Comparison of ENCODE assay signal across 19 cellular contexts in genomic region chr9:133256057-133256461, GRCh38. TPM values are rescaled to one million over a fixed set of nuclear protein-coding genes. Genes with fewer than 3 reads are reported as not detected.
DNase-seq lines count a peak whose midpoint lies in the region; ATAC-seq and TF ChIP-seq lines count a peak whose summit lies in the region.
"Had no signal": no experiment of that assay in that cellular context is flagged by ENCODE, and none has a peak within 500 bp of the region (broad histone marks: within the 10 kb centered on the region; RNA-seq: fewer than 3 reads in every experiment).

No MANE protein-coding gene starts in this region.

- no peaks in the 10 kb centered on the region for H3K4me1 ChIP-seq in RWPE2 (ENCODE audit: insufficient read depth, poor library complexity, severe bottlenecking)
- peaks cover 0 to 10% of the 10 kb centered on the region in 2 donors for H3K4me1 ChIP-seq in neuronal stem cell (ENCODE audit: control insufficient read depth in 2 of 2, insufficient read depth in 1 of 2, low read depth in 1 of 2, low read length in 2 of 2)
- peaks cover 9% of the 10 kb centered on the region for H3K4me1 ChIP-seq in vagina
- H3K4me1 ChIP-seq in esophagus squamous epithelium = peaks cover 0 to 42% (median 34%) of the 10 kb centered on the region in 3 donors
- H3K4me1 ChIP-seq: BE2C had no signal

- H2AK5ac ChIP-seq in neuronal stem cell (ENCODE audit: low read depth, low read length) = peak overlapping the region; percentile 87

- H2BK120ac ChIP-seq in neuronal stem cell (ENCODE audit: low read depth, low read length) = no peak overlapping the region

- no peak overlapping the region for H2AFZ ChIP-seq in neuronal stem cell (ENCODE audit: low read length)

- no peaks in the 10 kb centered on the region for H3K27me3 ChIP-seq in RWPE2 (ENCODE audit: insufficient read depth, poor library complexity, severe bottlenecking)
- H3K27me3 ChIP-seq in neuronal stem cell (ENCODE audit: control insufficient read depth in 3 of 3, insufficient read depth in 3 of 3, low read depth in 1 of 3, low read length in 3 of 3) = peaks cover 0 to 29% (median 2%) of the 10 kb centered on the region in 3 experiments
- no peaks in the 10 kb centered on the region for H3K27me3 ChIP-seq in vagina
- H3K27me3 ChIP-seq in esophagus squamous epithelium = no peaks in the 10 kb centered on the region
- H3K27me3 ChIP-seq: BE2C had no signal

- H3K27ac ChIP-seq in RWPE2 (ENCODE audit: poor library complexity, severe bottlenecking) = no peak overlapping the region
- H3K27ac ChIP-seq in neuronal stem cell (replicated peaks; ENCODE audit: low read length) = no peak overlapping the region
- H3K27ac ChIP-seq in vagina = no peak overlapping the region
- H3K27ac ChIP-seq in esophagus squamous epithelium = peak overlapping the region in 1 of 4 donors; percentile 79
- H3K27ac ChIP-seq: HL-60 had no signal

- H3K14ac ChIP-seq in neuronal stem cell (ENCODE audit: low read length) = peak overlapping the region; percentile 71

- H3K23ac ChIP-seq in neuronal stem cell (ENCODE audit: low read depth, low read length, poor library complexity) = peak overlapping the region; percentile 93

- H3K4ac ChIP-seq in neuronal stem cell (ENCODE audit: low read length) = no peak overlapping the region

- TF ChIP-seq CTCF in RWPE2 (IDR thresholded peaks at IDR 0.05; ENCODE audit: poor library complexity, severe bottlenecking) (no peak), vagina (IDR thresholded peaks at IDR 0.05) (no peak), esophagus squamous epithelium (IDR thresholded peaks at IDR 0.05) (no peak)

- H3K9me3 ChIP-seq in RWPE2 (ENCODE audit: severe bottlenecking) = no peaks in the 10 kb centered on the region
- no peaks in the 10 kb centered on the region for H3K9me3 ChIP-seq in neuronal stem cell (replicated peaks in 1 of 2; ENCODE audit: control insufficient read depth in 2 of 2, insufficient read depth in 1 of 2, low read depth in 1 of 2, low read length in 2 of 2)
- no peaks in the 10 kb centered on the region for H3K9me3 ChIP-seq in vagina
- no peaks in the 10 kb centered on the region for H3K9me3 ChIP-seq in esophagus squamous epithelium
- H3K9me3 ChIP-seq: BE2C had no signal

- no peak overlapping the region for H2BK15ac ChIP-seq in neuronal stem cell (ENCODE audit: low read length)

- no peak overlapping the region for H3K18ac ChIP-seq in neuronal stem cell (ENCODE audit: low read length)

- H2BK5ac ChIP-seq in neuronal stem cell (ENCODE audit: low read length) = no peak overlapping the region

- H3K36me3 ChIP-seq in RWPE2 (ENCODE audit: low read depth) (no peaks in the 10 kb centered on the region), neuronal stem cell (replicated peaks in 1 of 2; ENCODE audit: control insufficient read depth in 2 of 2, insufficient read depth in 2 of 2, low read length in 2 of 2) (no peaks in the 10 kb centered on the region), vagina (no peaks in the 10 kb centered on the region), esophagus squamous epithelium (peaks cover 0 to 31% (median 0%) of the 10 kb centered on the region in 3 donors)
- H3K36me3 ChIP-seq: BE2C had no signal

- H3K9ac ChIP-seq in neuronal stem cell (ENCODE audit: low read depth, low read length, poor library complexity) = peak overlapping the region; percentile 40

- peaks cover 2% of the 10 kb centered on the region for H3K79me1 ChIP-seq in neuronal stem cell (ENCODE audit: low read depth, low read length)

- no peak overlapping the region for H3K4me3 ChIP-seq in RWPE2 (ENCODE audit: severe bottlenecking)
- no peak overlapping the region for H3K4me3 ChIP-seq in neuronal stem cell (ENCODE audit: low read length in 2 of 2)
- H3K4me3 ChIP-seq in vagina = no peak overlapping the region
- no peak overlapping the region for H3K4me3 ChIP-seq in esophagus squamous epithelium

- peak overlapping the region; percentile 70 for H4K91ac ChIP-seq in neuronal stem cell (ENCODE audit: low read depth, low read length, poor library complexity)

- no peak for TF ChIP-seq POLR2A in vagina (IDR thresholded peaks at IDR 0.05)
- TF ChIP-seq POLR2A in esophagus squamous epithelium (IDR thresholded peaks at IDR 0.05) = no peak

- intact Hi-C loops in vagina (cut with DNase I) (no loop called here), esophagus squamous epithelium (cut with DNase I) (no loop called here)

- ATAC-seq in RWPE2 (ENCODE audit: low read depth) = no peak
- ATAC-seq: HCT116 had no signal

- WGBS in neuronal stem cell (ENCODE audit: extremely low coverage in 2 of 2, insufficient read length in 2 of 2, insufficient replicate concordance in 1 of 2), 2 donors = no CpG with 5 or more reads among the region's 38 CpGs
- WGBS in esophagus squamous epithelium, 2 donors = 91 to 98% methylated on average over 10 to 23 of the region's 38 CpGs

- no peak overlapping the region for H3K4me2 ChIP-seq in neuronal stem cell (ENCODE audit: insufficient read depth, low read length, poor library complexity, severe bottlenecking)

- H2BK12ac ChIP-seq in neuronal stem cell (ENCODE audit: low read length) = no peak overlapping the region

- H4K8ac ChIP-seq in neuronal stem cell (ENCODE audit: low read depth, low read length) = no peak overlapping the region

- DNase-seq in GM03348 (ENCODE audit: low spot score) = peak; percentile 6
- peak; percentile 56 for DNase-seq in RWPE2 (ENCODE audit: low spot score)
- DNase-seq in neuronal stem cell (ENCODE audit: low spot score) = no peak
- peak; percentile 28 to 65 for DNase-seq in vagina (ENCODE audit: extremely low spot score in 2 of 2)
- DNase-seq in esophagus squamous epithelium (lab: John Stamatoyannopoulos, UW) = no peak
- no peak for DNase-seq in NCI-H524 (lab: John Stamatoyannopoulos, UW)
- DNase-seq: ACHN; BE2C; C1 segment of cervical spinal cord; CD4-positive, CD25-positive, alpha-beta regulatory T cell; CD8-positive, alpha-beta memory T cell; COR-L47; DMS 273 treated with DMSO at 0.1 percent for 48 hours; GOT3; H7; HFFc6 had no signal

RNA-seq across cellular contexts. Expression of gene ABO, which starts 18.9 kb away (rescaled TPM):
- 0.06 TPM for polyA plus RNA-seq in neuronal stem cell (2013, experiment 1 of 2)
- polyA plus RNA-seq in neuronal stem cell (2013, experiment 2 of 2) = 0.03 TPM
- total RNA-seq in vagina (17.2 TPM), esophagus squamous epithelium (10 to 100 TPM in 2 of 4 donors, 1 to 10 TPM in 2; 3.4 to 48.8 (median 8.2) TPM)
- total RNA-seq: CD8-positive, alpha-beta memory T cell; H7; HFFc6; HT1080 had no signal
- polyA plus RNA-seq: CD4-positive, CD25-positive, alpha-beta regulatory T cell; CD8-positive, alpha-beta memory T cell had no signal

RNA-seq across cellular contexts. Expression of gene OBP2B, which starts 47.0 kb away (rescaled TPM):
- polyA plus RNA-seq in neuronal stem cell (2013, experiment 1 of 2) = not detected
- not detected for polyA plus RNA-seq in neuronal stem cell (2013, experiment 2 of 2)
- total RNA-seq in vagina = not detected
- total RNA-seq in esophagus squamous epithelium = not detected
- total RNA-seq: CD4-positive, CD25-positive, alpha-beta regulatory T cell; CD8-positive, alpha-beta memory T cell; H7; HFFc6; HT1080 had no signal
- polyA plus RNA-seq: CD4-positive, CD25-positive, alpha-beta regulatory T cell; CD8-positive, alpha-beta memory T cell had no signal

Comparison
In these comparisons a context has a peak if more than half of its experiments do, and no peak if none do; other contexts are left out.
1. DNase-seq: peak in GM03348 (single experiment), RWPE2 (single experiment) and vagina (2 of 2); none in neuronal stem cell (single experiment), esophagus squamous epithelium (single experiment) and NCI-H524 (0 of 2).